ENCODE assay signal across 18 cellular contexts in the genomic region with DNA sequence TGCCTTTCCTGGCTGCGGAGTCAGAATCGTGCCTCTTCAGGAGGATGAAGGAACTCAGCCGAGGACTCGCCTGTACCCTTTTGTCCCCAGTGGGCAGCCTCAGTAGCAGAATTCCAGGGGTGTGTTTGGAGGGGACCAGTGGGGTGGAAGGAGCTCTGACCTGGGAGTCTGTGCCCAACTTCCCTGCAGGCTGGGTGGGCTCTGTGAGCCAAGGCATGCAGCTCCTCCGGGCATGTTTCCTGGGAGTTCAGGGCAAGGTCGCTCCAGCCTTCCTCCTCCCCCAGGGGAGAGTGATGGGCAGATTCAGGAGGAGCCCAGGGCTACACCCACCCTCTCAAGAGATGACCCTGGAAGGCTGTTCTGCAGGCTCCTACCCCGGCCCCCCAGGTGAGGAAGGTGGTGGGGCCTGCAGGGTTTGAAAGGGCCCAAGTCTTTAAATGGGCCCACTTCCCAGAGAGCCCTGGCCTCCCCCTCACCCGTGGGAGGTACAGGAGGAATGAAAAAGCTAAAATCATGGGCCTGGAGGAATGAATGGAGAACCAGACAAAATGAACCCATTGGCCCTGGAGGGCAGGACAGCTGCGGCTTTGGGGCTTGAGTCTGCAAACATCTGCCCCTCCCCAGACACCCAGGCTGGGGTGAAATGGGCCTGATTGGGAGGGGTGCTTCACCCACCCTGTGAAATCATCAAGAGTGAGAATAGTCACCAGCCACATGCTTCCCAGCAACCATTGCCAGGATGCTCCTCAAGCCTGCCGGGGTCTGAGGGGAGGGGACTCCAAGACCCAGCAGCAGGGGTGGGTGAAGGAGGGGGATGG.
"Had no signal": no experiment of that assay in that cellular context is flagged by ENCODE, and none has a peak within 500 bp of the region (broad histone marks: within the 10 kb centered on the region; RNA-seq: fewer than 3 reads in every experiment).

No MANE protein-coding gene starts in this region.

- H3K9ac ChIP-seq: KMS-11 had no signal

- H3K4me1 Mint-ChIP-seq: activated naive CD4-positive, alpha-beta T cell treated with anti-CD3 and anti-CD28 coated beads, Interleukin-2, amount 10 ng/mL, durations not matched to agents 7 days and 5 days; activated naive CD8-positive, alpha-beta T cell treated with anti-CD3 and anti-CD28 coated beads for 36 hours; T-helper 17 cell had no signal

- H3K4me2 ChIP-seq: KMS-11 had no signal

- H3K36me3 Mint-ChIP-seq: activated naive CD4-positive, alpha-beta T cell treated with anti-CD3 and anti-CD28 coated beads, Interleukin-2, amount 10 ng/mL, durations not matched to agents 7 days and 5 days; activated naive CD8-positive, alpha-beta T cell treated with anti-CD3 and anti-CD28 coated beads for 36 hours had no signal

- H3K27ac Mint-ChIP-seq: activated CD8-positive, alpha-beta T cell treated with anti-CD3 and anti-CD28 coated beads, Interleukin-2, amount 10 ng/mL, durations not matched to agents 7 days and 5 days; activated naive CD4-positive, alpha-beta T cell treated with anti-CD3 and anti-CD28 coated beads, Interleukin-2, amount 10 ng/mL, durations not matched to agents 7 days and 5 days; activated naive CD8-positive, alpha-beta T cell treated with anti-CD3 and anti-CD28 coated beads for 36 hours; T-helper 17 cell had no signal

- H3K4me3 Mint-ChIP-seq: activated CD8-positive, alpha-beta T cell treated with anti-CD3 and anti-CD28 coated beads, Interleukin-2, amount 10 ng/mL, durations not matched to agents 7 days and 5 days; activated naive CD4-positive, alpha-beta T cell treated with anti-CD3 and anti-CD28 coated beads, Interleukin-2, amount 10 ng/mL, durations not matched to agents 7 days and 5 days; activated naive CD8-positive, alpha-beta T cell treated with anti-CD3 and anti-CD28 coated beads for 36 hours; activated T-cell treated with anti-CD3 and anti-CD28 coated beads, Interleukin-2, amount 50 U/mL, for 4 hours; T-helper 17 cell had no signal

- H3K27me3 Mint-ChIP-seq: activated naive CD4-positive, alpha-beta T cell treated with anti-CD3 and anti-CD28 coated beads, Interleukin-2, amount 10 ng/mL, durations not matched to agents 7 days and 5 days; activated naive CD8-positive, alpha-beta T cell treated with anti-CD3 and anti-CD28 coated beads for 36 hours had no signal

- H3K9me3 Mint-ChIP-seq: activated naive CD4-positive, alpha-beta T cell treated with anti-CD3 and anti-CD28 coated beads, Interleukin-2, amount 10 ng/mL, durations not matched to agents 7 days and 5 days; activated naive CD8-positive, alpha-beta T cell treated with anti-CD3 and anti-CD28 coated beads for 36 hours; activated T-cell treated with anti-CD3 and anti-CD28 coated beads, Interleukin-2, amount 50 U/mL, for 4 hours had no signal

- DNase-seq: activated CD4-positive, CD25-positive, alpha-beta regulatory T cell; activated CD8-positive, alpha-beta T cell treated with anti-CD3 and anti-CD28 coated beads, Interleukin-2, amount 10 ng/mL, durations not matched to agents 7 days and 5 days; activated gamma-delta T cell treated with Interleukin-2 at 50 U/mL for 16 hours; activated naive CD4-positive, alpha-beta T cell treated with anti-CD3 and anti-CD28 coated beads, Interleukin-2, amount 10 ng/mL, durations not matched to agents 7 days and 5 days; activated naive CD8-positive, alpha-beta T cell treated with anti-CD3 and anti-CD28 coated beads for 36 hours; activated T-cell treated with anti-CD3 and anti-CD28 coated beads, Interleukin-2, amount 50 U/mL, for 4 hours; cerebellar nuclear complex; NCI-H1105; NCI-H1436; NCI-H187; NCI-H2081; NCI-H510A treated with DMSO at 0.1 percent for 48 hours; NCI-H69; PC-3; SHP77 treated with DMSO at 0.1 percent for 48 hours; T-helper 17 cell; T-helper 9 cell had no signal

- H3K27ac ChIP-seq: KMS-11 had no signal
